Comparison of ENCODE assay signal across 27 cellular contexts in the genomic region with DNA sequence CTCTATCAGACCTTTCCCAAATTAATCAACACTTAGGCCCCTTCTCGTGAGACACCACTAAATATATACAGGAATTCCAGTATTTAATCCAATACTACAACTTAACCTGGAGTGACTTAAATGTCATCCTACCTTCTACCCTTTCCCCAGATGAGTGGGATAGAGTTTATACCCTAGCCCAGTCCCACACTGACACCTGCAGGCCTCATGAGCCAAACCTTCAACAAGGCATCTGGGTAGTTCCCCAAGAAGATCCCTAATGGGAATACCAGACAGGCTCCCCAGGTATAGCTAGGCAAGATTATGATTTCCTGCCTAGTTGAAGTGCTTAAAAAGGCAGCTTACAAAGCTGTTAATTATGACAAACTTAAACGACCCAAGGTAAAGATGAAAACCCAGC. TPM values are rescaled to one million over a fixed set of nuclear protein-coding genes. Genes with fewer than 3 reads are reported as not detected.
DNase-seq lines count a peak whose midpoint lies in the region; ATAC-seq and TF ChIP-seq lines count a peak whose summit lies in the region.
"Had no signal": no experiment of that assay in that cellular context is flagged by ENCODE, and none has a peak within 500 bp of the region (broad histone marks: within the 10 kb centered on the region; RNA-seq: fewer than 3 reads in every experiment).

No MANE protein-coding gene starts in this region.

- TF ChIP-seq CTCF in left ventricle myocardium inferior (IDR thresholded peaks at IDR 0.05; ENCODE audit: borderline replicate concordance) (peak; percentile 21), hepatocyte (IDR thresholded peaks at IDR 0.05; ENCODE audit: poor library complexity) (peak; percentile 11), progenitor cell of endocrine pancreas (IDR thresholded peaks at IDR 0.05; ENCODE audit: unreplicated experiment) (peak; percentile 41)

- DNase-seq in left ventricle myocardium inferior (no peak), Right ventricle myocardium superior (no peak), NCI-H69 (lab: John Stamatoyannopoulos, UW) (peak; percentile 32), hepatocyte (ENCODE audit: low spot score) (peak; percentile 27), progenitor cell of endocrine pancreas (ENCODE audit: low spot score, unreplicated experiment) (no peak), NCI-H1105 (lab: John Stamatoyannopoulos, UW) (no peak), NCI-H2196 (lab: John Stamatoyannopoulos, UW; ENCODE audit: unreplicated experiment) (no peak)
- no peak for DNase-seq in activated naive CD4-positive, alpha-beta T cell (lab: John Stamatoyannopoulos, UW)
- DNase-seq: ACHN; activated gamma-delta T cell treated with Interleukin-2 at 50 U/mL for 16 hours; colonic mucosa; effector memory CD4-positive, alpha-beta T cell; EL; foreskin melanocyte; NCI-H1048; NCI-H1930; NCI-H345; NCI-H774; SHP77; stimulated activated CD4-positive, alpha-beta T cell treated with anti-CD3 and anti-CD28 coated beads, Interleukin-15, amount 100 ng/mL, for 24 hours; stomach; SW 1271; T1000; tibial artery had no signal

- H4K20me1 ChIP-seq in hepatocyte (ENCODE audit: insufficient read depth, poor library complexity, severe bottlenecking), result no peaks in the 10 kb centered on the region

- H3K27me3 ChIP-seq in left ventricle myocardium inferior (ENCODE audit: low read depth), result no peaks in the 10 kb centered on the region
- H3K27me3 ChIP-seq in hepatocyte, result no peaks in the 10 kb centered on the region
- H3K27me3 ChIP-seq: BLaER1, colonic mucosa, esophagus muscularis mucosa, stomach, tibial artery had no signal

- no peaks in the 10 kb centered on the region for H3K9me3 Mint-ChIP-seq in progenitor cell of endocrine pancreas (ENCODE audit: low read depth)

- intact Hi-C loops in left ventricle myocardium inferior (cut with micrococcal nuclease) (no loop called here), Right ventricle myocardium superior (cut with DNase I) (no loop called here)

- no peaks in the 10 kb centered on the region for H3K9me2 ChIP-seq in hepatocyte (replicated peaks; ENCODE audit: insufficient read depth)

- H3K27ac Mint-ChIP-seq in progenitor cell of endocrine pancreas, result no peak overlapping the region

- H3K27ac ChIP-seq in left ventricle myocardium inferior (replicated peaks) (no peak overlapping the region), hepatocyte (no peak overlapping the region)
- H3K27ac ChIP-seq: BLaER1, colonic mucosa, esophagus muscularis mucosa, stomach, tibial artery had no signal

- no peak overlapping the region for H2AFZ ChIP-seq in hepatocyte

- H3K36me3 Mint-ChIP-seq in progenitor cell of endocrine pancreas (ENCODE audit: insufficient read depth), result peaks cover 12% of the 10 kb centered on the region

- H3K4me3 ChIP-seq in left ventricle myocardium inferior, result no peak overlapping the region
- H3K4me3 ChIP-seq in hepatocyte, result no peak overlapping the region
- H3K4me3 ChIP-seq: BLaER1, colonic mucosa, esophagus muscularis mucosa, stomach, tibial artery had no signal

- H3K4me2 ChIP-seq in hepatocyte, result no peak overlapping the region
- H3K4me2 ChIP-seq: BLaER1 had no signal

- H3K36me3 ChIP-seq in left ventricle myocardium inferior (peaks cover 78% of the 10 kb centered on the region), hepatocyte (replicated peaks; ENCODE audit: insufficient read depth, low read depth) (no peaks in the 10 kb centered on the region)
- H3K36me3 ChIP-seq: colonic mucosa had no signal

- H3K27me3 Mint-ChIP-seq in progenitor cell of endocrine pancreas, result no peaks in the 10 kb centered on the region

- ATAC-seq in Right ventricle myocardium superior (ENCODE audit: poor library complexity), result no peak
- ATAC-seq: activated CD4-positive, CD25-positive, alpha-beta regulatory T cell treated with anti-CD3 and anti-CD28 coated beads, Interleukin-2, amount 50 U/mL, for 24 hours had no signal

- no peaks in the 10 kb centered on the region for H3K4me1 Mint-ChIP-seq in progenitor cell of endocrine pancreas (ENCODE audit: low read depth)

- H3K4me1 ChIP-seq in left ventricle myocardium inferior, result no peaks in the 10 kb centered on the region
- peaks cover 5% of the 10 kb centered on the region for H3K4me1 ChIP-seq in hepatocyte (ENCODE audit: insufficient read depth)
- H3K4me1 ChIP-seq: BLaER1, colonic mucosa, esophagus muscularis mucosa, stomach, tibial artery had no signal

- peaks cover 17% of the 10 kb centered on the region for H3K79me2 ChIP-seq in hepatocyte

- no peaks in the 10 kb centered on the region for H3K9me3 ChIP-seq in left ventricle myocardium inferior (replicated peaks)
- no peaks in the 10 kb centered on the region for H3K9me3 ChIP-seq in hepatocyte (ENCODE audit: low read depth)
- H3K9me3 ChIP-seq: colonic mucosa, esophagus muscularis mucosa, tibial artery had no signal

- 81% methylated on average over 2 of the region's 2 CpGs for WGBS in hepatocyte (ENCODE audit: low lambda C conversion rate, missing lambda C conversion rate)

- H3K4me3 Mint-ChIP-seq in progenitor cell of endocrine pancreas (ENCODE audit: low read depth), result no peak overlapping the region

RNA-seq across cellular contexts. Expression of gene ZNF83, which starts 15.9 kb away (rescaled TPM):
- total RNA-seq in left ventricle myocardium inferior (21.1 TPM), Right ventricle myocardium superior (15.6 TPM), hepatocyte (48.6 and 55.8 TPM in 2 replicates), progenitor cell of endocrine pancreas (72.1 and 79.7 TPM in 2 replicates)
- 32.6 and 42.9 TPM in 2 replicates for polyA plus RNA-seq in hepatocyte

RNA-seq across cellular contexts. Expression of gene ZNF701, which starts 52.2 kb away (rescaled TPM):
- total RNA-seq in left ventricle myocardium inferior (18.4 TPM), Right ventricle myocardium superior (15.6 TPM), hepatocyte (15.2 TPM in 2 replicates), progenitor cell of endocrine pancreas (29.7 and 34.7 TPM in 2 replicates)
- polyA plus RNA-seq in hepatocyte, result 5.3 and 9.3 TPM in 2 replicates

Comparison
In these comparisons a context has a peak if more than half of its experiments do, and no peak if none do; other contexts are left out.
1. DNase-seq: peak in NCI-H69 (single experiment) and hepatocyte (single experiment); none in left ventricle myocardium inferior (single experiment), Right ventricle myocardium superior (single experiment), progenitor cell of endocrine pancreas (single experiment), NCI-H1105 (single experiment), NCI-H2196 (single experiment) and activated naive CD4-positive, alpha-beta T cell (0 of 4).
2. Peak in every context shown above with its lines, with median percentiles within 50 percentile points of each other: CTCF ChIP-seq.